ENCODE assay signal across 31 cellular contexts in the genomic region with DNA sequence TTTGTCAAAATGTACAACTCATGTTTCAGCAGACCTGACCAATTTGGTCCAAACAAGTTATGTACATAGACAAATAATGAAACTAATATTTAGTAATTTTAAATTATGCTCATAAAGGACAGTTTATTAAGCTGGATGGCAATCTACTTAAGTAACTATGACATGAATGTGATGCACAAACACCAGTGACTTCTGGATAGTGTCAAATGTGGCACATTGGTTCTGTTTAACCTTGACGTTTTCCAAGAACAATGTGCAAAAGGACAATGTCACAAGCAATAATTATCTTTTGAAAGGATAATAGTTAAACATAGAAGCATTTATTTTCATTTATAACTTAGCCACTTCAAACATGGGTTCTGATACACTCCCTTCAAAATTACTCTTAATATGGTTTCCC.
"Had no signal": no experiment of that assay in that cellular context is flagged by ENCODE, and none has a peak within 500 bp of the region (broad histone marks: within the 10 kb centered on the region; RNA-seq: fewer than 3 reads in every experiment).

No MANE protein-coding gene starts in this region.

- ATAC-seq: activated naive CD8-positive, alpha-beta T cell treated with anti-CD3 and anti-CD28 coated beads, Interleukin-2, amount 50 U/mL, for 24 hours; activated T-cell treated with anti-CD3 and anti-CD28 coated beads, Interleukin-2, amount 50 U/mL, for 4 hours; K562 had no signal

- H3K9me3 ChIP-seq: SJCRH30 had no signal

- H3K27me3 ChIP-seq: SJCRH30 had no signal

- H3K4me1 ChIP-seq: SJCRH30 had no signal

- DNase-seq: activated B cell treated with CpG ODN at 0.5 μM for 24 hours; activated CD4-positive, alpha-beta memory T cell treated with anti-CD3 and anti-CD28 coated beads for 36 hours; activated CD4-positive, alpha-beta T cell treated with anti-CD3 and anti-CD28 coated beads for 4 hours; activated CD4-positive, alpha-beta T cell treated with anti-CD3 and anti-CD28 coated beads, Interleukin-2, amount 50 U/mL, for 1 hour; activated CD4-positive, CD25-positive, alpha-beta regulatory T cell treated with anti-CD3 and anti-CD28 coated beads, Interleukin-2, amount 50 U/mL, for 72 hours; activated CD8-positive, alpha-beta memory T cell treated with anti-CD3 and anti-CD28 coated beads, Interleukin-2, amount 50 U/mL, for 4 hours; activated naive CD4-positive, alpha-beta T cell treated with anti-CD3 and anti-CD28 coated beads, Interleukin-2, amount 10 ng/mL, durations not matched to agents 7 days and 5 days; activated naive CD8-positive, alpha-beta T cell treated with anti-CD3 and anti-CD28 coated beads, Interleukin-2, amount 50 U/mL, for 24 hours; activated T-cell treated with anti-CD3 and anti-CD28 coated beads for 4 hours; activated T-cell treated with anti-CD3 and anti-CD28 coated beads, Interleukin-2, amount 50 U/mL, for 4 hours; anterior cingulate cortex; NCI-H1092 treated with DMSO at 0.1 percent for 48 hours; NCI-H146; NCI-H187; NCI-H2029 treated with DMSO at 0.1 percent for 48 hours; NCI-H2107; NCI-H2171; NCI-H510A; NCI-H526; NCI-H748 treated with DMSO at 0.1 percent for 48 hours; NK-92 treated with Interleukin-12 subunit alpha and Interleukin-12 subunit beta, amount 100 ng/mL, for 24 hours; PC-9; SHP77; SJCRH30; SW 1271; T-helper 1 cell; T-helper 2 cell; T-helper 9 cell had no signal

- H3K4me3 ChIP-seq: K562, PC-9, SJCRH30 had no signal

- H2AFZ ChIP-seq: PC-9 had no signal

- H3K27ac ChIP-seq: PC-9, RWPE1, SJCRH30, VCaP had no signal

- H3K4me2 ChIP-seq: PC-9 had no signal
